Comparison of ENCODE assay signal across 8 cellular contexts in the genomic region with DNA sequence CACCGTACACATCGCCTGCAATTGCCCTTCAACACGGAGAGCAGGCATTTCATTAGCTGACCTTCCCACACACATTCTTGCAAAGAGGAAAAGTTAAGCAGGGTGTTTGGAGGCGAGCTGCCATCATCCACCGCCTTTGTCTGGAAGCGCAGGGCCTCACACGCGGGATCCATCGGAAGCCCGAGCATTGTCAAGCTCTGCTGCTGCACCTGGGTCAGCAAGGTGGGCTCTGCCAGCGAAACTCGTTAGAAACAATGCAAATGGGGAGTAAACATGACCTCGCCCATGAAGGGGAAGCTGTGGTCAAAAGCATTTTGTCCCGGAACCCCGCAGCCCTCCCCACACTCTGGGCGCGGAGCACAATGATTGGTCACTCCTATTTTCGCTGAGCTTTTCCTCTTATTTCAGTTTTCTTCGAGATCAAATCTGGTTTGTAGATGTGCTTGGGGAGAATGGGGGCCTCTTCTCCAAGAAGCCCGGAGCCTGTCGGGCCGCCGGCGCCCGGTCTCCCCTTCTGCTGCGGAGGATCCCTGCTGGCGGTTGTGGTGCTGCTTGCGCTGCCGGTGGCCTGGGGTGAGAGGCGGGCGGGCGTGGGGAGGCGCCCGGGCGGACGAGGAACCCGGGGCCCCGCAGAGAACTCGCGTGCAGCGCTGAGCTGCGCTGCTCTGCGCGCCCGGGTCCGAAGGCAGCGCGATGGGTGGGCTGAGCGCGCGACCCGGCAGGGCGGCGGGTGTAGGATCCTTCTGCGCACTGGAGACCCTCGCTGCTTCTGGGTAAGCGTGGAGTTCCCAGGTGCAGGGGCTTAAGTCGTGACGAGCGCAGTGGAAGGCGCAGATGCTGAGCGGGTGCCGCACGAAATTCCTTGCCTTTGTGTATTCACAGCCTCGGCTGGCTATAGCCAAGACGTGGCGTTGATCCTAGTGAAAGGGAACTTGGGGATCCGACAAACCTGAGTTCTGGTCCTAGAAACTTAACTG. TPM values are rescaled to one million over a fixed set of nuclear protein-coding genes. Genes with fewer than 3 reads are reported as not detected.
DNase-seq lines count a peak whose midpoint lies in the region; ATAC-seq and TF ChIP-seq lines count a peak whose summit lies in the region.

A gene (plus strand): TSS at position 342 of the 977 bp plus-strand sequence. CDS start 111 bp downstream, at position 453.

- peak within 1 kb of the TSS; percentile 54 for H3K27ac ChIP-seq in left ventricle myocardium inferior (replicated peaks)

- CTCF ChIA-PET in Calu3 (lab: Charles Lee): no interaction called here

- no TSS peak for BruUV-seq in Calu3 (replicated peaks; lab: Mats Ljungman, UMichigan)

- peak; percentile 11 for DNase-seq in Calu3
- DNase-seq in NCI-H1105 (lab: John Stamatoyannopoulos, UW): peak; percentile 7
- DNase-seq in activated T-helper 1 cell treated with Interleukin-2 at 50 U/mL for 16 hours (ENCODE audit: low read depth): peak; percentile 9
- peak; percentile 36 for DNase-seq in left ventricle myocardium inferior
- peak; percentile 60 for DNase-seq in sciatic nerve (ENCODE audit: low spot score)
- no peak for DNase-seq in SW 1271 (lab: John Stamatoyannopoulos, UW)
- DNase-seq in HuH-7.5 (ENCODE audit: low spot score): no peak

- H3K36me3 ChIP-seq in left ventricle myocardium inferior: no peaks in the 10 kb centered on the region

- H3K27ac Mint-ChIP-seq in Calu3 (ENCODE audit: unreplicated experiment): no peak within 1 kb of the TSS

- H3K36me3 Mint-ChIP-seq in Calu3 (ENCODE audit: insufficient read depth, unreplicated experiment): peaks cover 6% of the 10 kb centered on the region

- intact Hi-C loops in Calu3 (cut with micrococcal nuclease; ENCODE audit: unreplicated experiment) (loop anchor here (5.0 kb wide), 1 partner anchor 89 kb away; no protein-coding TSS in a partner anchor), left ventricle myocardium inferior (cut with micrococcal nuclease) (no loop called here), sciatic nerve (cut with DNase I) (no loop called here)

- ATAC-seq in GM21529 (IDR thresholded peaks at IDR 0.05; ENCODE audit: unreplicated experiment) (peak; percentile 46), sciatic nerve (peak; percentile 51)

- peak within 1 kb of the TSS; percentile 63 for H3K4me3 Mint-ChIP-seq in Calu3 (ENCODE audit: low read depth, unreplicated experiment)

- H3K4me1 Mint-ChIP-seq in Calu3 (ENCODE audit: low read depth, unreplicated experiment): peaks cover 5% of the 10 kb centered on the region

- H3K9me3 ChIP-seq in left ventricle myocardium inferior (replicated peaks): no peaks in the 10 kb centered on the region

- no peaks in the 10 kb centered on the region for H3K9me3 Mint-ChIP-seq in Calu3 (ENCODE audit: low read depth, unreplicated experiment)

- no peak for TF ChIP-seq CTCF in Calu3 (IDR thresholded peaks at IDR 0.05; ENCODE audit: unreplicated experiment)
- TF ChIP-seq CTCF in left ventricle myocardium inferior (IDR thresholded peaks at IDR 0.05; ENCODE audit: borderline replicate concordance): no peak

- H3K4me3 ChIP-seq in left ventricle myocardium inferior: peak within 1 kb of the TSS; percentile 61

- peaks cover 16% of the 10 kb centered on the region for H3K27me3 Mint-ChIP-seq in Calu3 (ENCODE audit: unreplicated experiment)

- peaks cover 100% of the 10 kb centered on the region for H3K27me3 ChIP-seq in left ventricle myocardium inferior (ENCODE audit: low read depth)

- peaks cover 12% of the 10 kb centered on the region for H3K4me1 ChIP-seq in left ventricle myocardium inferior

RNA-seq across cellular contexts. Expression of the gene that starts here (rescaled TPM):
- not detected in 2 replicates for total RNA-seq in Calu3 (2022)
- 2.0 TPM for total RNA-seq in left ventricle myocardium inferior
- total RNA-seq in sciatic nerve: 30.1 TPM

Comparison
In these comparisons a context has a peak if more than half of its experiments do, and no peak if none do; other contexts are left out.
1. RNA of the gene that starts here (total RNA-seq): 30.1 TPM in sciatic nerve (single experiment); 2.0 TPM in left ventricle myocardium inferior (single experiment) and not detected in Calu3; every median in the first group is over 10 times any median in the second.
2. Peak in DNase-seq in Calu3; RNA of the gene not detected or under 1 TPM.
3. DNase-seq: peak in NCI-H1105 (single experiment), activated T-helper 1 cell treated with Interleukin-2 at 50 U/mL for 16 hours (single experiment), left ventricle myocardium inferior (single experiment) and sciatic nerve (single experiment); none in SW 1271 (0 of 2) and HuH-7.5 (single experiment).